8 cellular contexts compared by ENCODE assay signal in the genomic region with DNA sequence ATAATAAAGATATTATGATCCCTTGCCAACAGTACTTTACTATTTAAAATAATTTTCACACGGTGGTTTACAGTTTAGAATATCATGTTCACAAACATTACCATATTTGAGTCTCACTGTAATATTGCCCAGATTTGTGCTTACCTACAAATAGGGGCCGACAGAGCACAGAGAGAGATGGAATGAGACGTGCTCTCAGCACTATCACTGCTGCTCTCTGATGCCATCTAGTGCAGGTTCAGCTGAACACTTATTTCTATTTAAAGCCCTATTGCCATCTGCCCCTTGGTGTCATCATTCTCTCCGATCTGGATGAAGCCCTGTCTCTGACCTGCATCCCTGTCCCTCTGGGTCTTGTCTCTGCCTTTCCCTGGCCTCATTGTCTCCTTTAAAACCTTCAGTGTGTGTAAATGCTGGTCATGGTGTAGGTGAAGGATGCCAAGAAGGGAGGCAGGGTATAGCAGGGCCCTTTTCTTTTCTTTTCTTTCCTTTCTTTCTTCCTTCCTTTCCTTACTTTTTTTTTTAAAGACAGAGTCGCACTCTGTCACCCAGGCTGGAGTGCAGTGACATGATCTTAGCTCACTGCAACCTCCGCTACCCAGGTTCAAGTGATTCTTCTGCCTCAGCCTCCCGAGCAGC. TPM values are rescaled to one million over a fixed set of nuclear protein-coding genes. Genes with fewer than 3 reads are reported as not detected.
DNase-seq lines count a peak whose midpoint lies in the region; ATAC-seq and TF ChIP-seq lines count a peak whose summit lies in the region.

No MANE protein-coding gene starts in this region.

- no peaks in the 10 kb centered on the region for H3K9me3 ChIP-seq in T-helper 17 cell (ENCODE audit: control insufficient read depth, low read length, poor library complexity, severe bottlenecking)
- H3K9me3 ChIP-seq in spleen, result no peaks in the 10 kb centered on the region

- no peak overlapping the region for H3K27ac Mint-ChIP-seq in T-helper 17 cell

- H3K36me3 ChIP-seq in spleen, result no peaks in the 10 kb centered on the region

- H3K27me3 ChIP-seq in spleen (replicated peaks in 1 of 7), result peaks cover 0 to 35% (median 0%) of the 10 kb centered on the region in 7 donors

- peak; percentile 80 for TF ChIP-seq CTCF in astrocyte of the spinal cord (IDR thresholded peaks at IDR 0.05; ENCODE audit: low read depth, low read length)
- peak; percentile 48 to 86 (median 71) for TF ChIP-seq CTCF in spleen (IDR thresholded peaks at IDR 0.05 in 8 of 11, conservative IDR thresholded peaks at IDR 0.05 in 3 of 11)

- no peaks in the 10 kb centered on the region for H3K36me3 Mint-ChIP-seq in T-helper 17 cell (ENCODE audit: low read depth)

- 27 to 35% (median 31%) methylated on average over 7 of the region's 7 CpGs for WGBS in spleen, 5 donors

- DNase-seq in DMS 273 (lab: John Stamatoyannopoulos, UW; ENCODE audit: unreplicated experiment) (peak; percentile 88), H4 (ENCODE audit: low spot score) (peak; percentile 74), NCI-H1930 (lab: John Stamatoyannopoulos, UW) (peak; percentile 36 to 71), T-helper 17 cell (peak in 2 of 3 donors; percentile 31 to 42), astrocyte of the spinal cord (ENCODE audit: low read depth, low spot score) (peak; percentile 70), hippocampal formation (lab: John Stamatoyannopoulos, UW) (peak; percentile 64 to 81), spleen (no peak), GOT3 (lab: John Stamatoyannopoulos, UW) (no peak)

- H3K4me3 ChIP-seq in astrocyte of the spinal cord (ENCODE audit: low read depth, low read length) (no peak overlapping the region), spleen (no peak overlapping the region)

- intact Hi-C loops in spleen (cut with DNase I; ENCODE audit: low total_unique reads), result loop anchor here (5.0 to 10.0 kb wide), 2 partner anchors 123 to 156 kb away; no protein-coding TSS in a partner anchor

- H3K4me1 Mint-ChIP-seq in T-helper 17 cell, result peaks cover 8% of the 10 kb centered on the region

- peak; percentile 94 for ATAC-seq in T-helper 17 cell

- H3K4me1 ChIP-seq in spleen, result peaks cover 6 to 25% (median 12%) of the 10 kb centered on the region in 6 donors

- no peak overlapping the region for H3K4me3 Mint-ChIP-seq in T-helper 17 cell

- peak overlapping the region in 1 of 8 donors; percentile 6 for H3K27ac ChIP-seq in spleen

- peaks cover 23% of the 10 kb centered on the region for H3K27me3 Mint-ChIP-seq in T-helper 17 cell

- in situ Hi-C loops in astrocyte of the spinal cord (cut with HindIII; ENCODE audit: low sequenced_read_pairs), result no loop called here

- no peak for TF ChIP-seq POLR2A in spleen (IDR thresholded peaks at IDR 0.05)

RNA-seq across cellular contexts. Expression of a gene that starts 6.9 kb away (rescaled TPM):
- 31.8 and 49.3 TPM in 2 replicates for total RNA-seq in H4 (2014; rRNA removed; shearing (Covaris generic))
- total RNA-seq in T-helper 17 cell, result 10 to 100 TPM; 39.2 to 39.6 TPM
- total RNA-seq in spleen, result 10 to 100 TPM; 14.9 to 49.6 (median 26.2) TPM
- 10 to 100 TPM; 12.3 to 25.4 (median 13.8) TPM for polyA plus RNA-seq in spleen

RNA-seq across cellular contexts. Expression of a gene that starts 11.1 kb away (rescaled TPM):
- not detected in 2 replicates for total RNA-seq in H4 (2014; rRNA removed; shearing (Covaris generic))
- total RNA-seq in T-helper 17 cell (under 1 TPM in 1 of 2 donors, not detected in 1; 0.35 TPM), spleen (1 to 10 TPM in 1 of 7 donors, under 1 TPM in 2, not detected in 4; 0.20 to 1.1 (median 0.46) TPM)
- polyA plus RNA-seq in spleen, result under 1 TPM; 0.22 to 0.80 (median 0.27) TPM

RNA-seq across cellular contexts. Expression of a gene that starts 16.6 kb away (rescaled TPM):
- total RNA-seq in H4 (2014; rRNA removed; shearing (Covaris generic)), result 212 and 242 TPM in 2 replicates
- total RNA-seq in T-helper 17 cell, result 10 to 100 TPM; 27.5 to 32.0 TPM
- 10 to 100 TPM; 34.7 to 50.5 (median 48.3) TPM for total RNA-seq in spleen
- 10 to 100 TPM; 48.1 to 74.7 (median 54.8) TPM for polyA plus RNA-seq in spleen

RNA-seq across cellular contexts. Expression of a gene that starts 28.6 kb away (rescaled TPM):
- total RNA-seq in H4 (2014; rRNA removed; shearing (Covaris generic)), result not detected in 2 replicates
- total RNA-seq in T-helper 17 cell (under 1 TPM in 1 of 2 donors, not detected in 1; 0.94 TPM), spleen (1 to 10 TPM; 2.3 to 6.4 (median 4.3) TPM)
- 1 to 10 TPM; 2.7 to 5.0 (median 2.8) TPM for polyA plus RNA-seq in spleen

RNA-seq across cellular contexts. Expression of a gene that starts 33.8 kb away (rescaled TPM):
- total RNA-seq in H4 (2014; rRNA removed; shearing (Covaris generic)), result 0.06 TPM in 1 of 2 replicates, not detected in the other
- total RNA-seq in T-helper 17 cell, result not detected
- not detected for total RNA-seq in spleen
- polyA plus RNA-seq in spleen, result under 1 TPM in 2 of 3 donors, not detected in 1; 0.10 to 0.11 TPM

Comparison
In these comparisons a context has a peak if more than half of its experiments do, and no peak if none do; other contexts are left out.
1. DNase-seq: peak in DMS 273 (single experiment), H4 (single experiment), NCI-H1930 (2 of 2), T-helper 17 cell (2 of 3), astrocyte of the spinal cord (single experiment) and hippocampal formation (2 of 2); none in spleen (single experiment) and GOT3 (single experiment).